Comparison of ENCODE assay signal across 22 cellular contexts in the genomic region with DNA sequence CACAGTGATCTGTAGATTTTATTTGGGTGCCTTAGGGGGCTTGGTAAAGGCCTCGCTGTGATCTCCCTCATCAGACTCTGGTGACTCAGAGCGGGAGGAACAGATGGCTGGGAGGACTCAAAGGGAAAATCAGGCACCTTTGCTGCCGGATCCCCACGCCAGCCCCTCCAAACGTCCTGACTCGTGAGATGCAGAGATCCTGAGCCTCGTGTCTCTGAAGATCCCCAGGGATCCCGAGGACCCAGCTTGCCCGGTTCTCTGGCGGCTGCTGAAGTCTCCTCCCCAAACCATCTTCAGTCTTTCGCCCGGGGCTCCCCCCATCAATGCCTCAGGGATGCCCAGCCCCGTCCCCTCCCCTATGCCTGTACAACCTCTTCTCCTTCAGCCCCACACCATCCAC. TPM values are rescaled to one million over a fixed set of nuclear protein-coding genes. Genes with fewer than 3 reads are reported as not detected.
DNase-seq lines count a peak whose midpoint lies in the region; TF ChIP-seq lines count a peak whose summit lies in the region.
"Had no signal": no experiment of that assay in that cellular context is flagged by ENCODE, and none has a peak within 500 bp of the region (broad histone marks: within the 10 kb centered on the region; RNA-seq: fewer than 3 reads in every experiment).

No MANE protein-coding gene starts in this region.

- H4K20me1 ChIP-seq in BLaER1, result no peaks in the 10 kb centered on the region
- H4K20me1 ChIP-seq in BLaER1 treated with 17β-estradiol and CSF1 and Interleukin-3, amounts not matched to agents 10 nM and 100 nM, result peaks cover 0 to 4% (median 0%) of the 10 kb centered on the region in 11 experiments; a peak in 3 of 22 replicates
- no peaks in the 10 kb centered on the region for H4K20me1 ChIP-seq in neural progenitor cell (ENCODE audit: low read depth)

- H3K27ac ChIP-seq in BLaER1 (no peak overlapping the region), neural progenitor cell (no peak overlapping the region), tibial nerve (no peak overlapping the region)
- no peak overlapping the region for H3K27ac ChIP-seq in BLaER1 treated with 17β-estradiol and CSF1 and Interleukin-3, amounts not matched to agents 10 nM and 100 nM
- H3K27ac ChIP-seq: KMS-11, PC-9 had no signal

- no peaks in the 10 kb centered on the region for H3K27me3 ChIP-seq in BLaER1
- peaks cover 0 to 6% (median 0%) of the 10 kb centered on the region in 11 experiments; a peak in 1 of 22 replicates for H3K27me3 ChIP-seq in BLaER1 treated with 17β-estradiol and CSF1 and Interleukin-3, amounts not matched to agents 10 nM and 100 nM
- H3K27me3 ChIP-seq in neural progenitor cell, result peaks cover 5% of the 10 kb centered on the region
- H3K27me3 ChIP-seq in tibial nerve, result peaks cover 0 to 11% of the 10 kb centered on the region in 2 donors

- H3K4me1 ChIP-seq in BLaER1 (peaks cover 42% of the 10 kb centered on the region), neural progenitor cell (no peaks in the 10 kb centered on the region), tibial nerve (peaks cover 0 to 9% (median 0%) of the 10 kb centered on the region in 4 donors)
- H3K4me1 ChIP-seq in BLaER1 treated with 17β-estradiol and CSF1 and Interleukin-3, amounts not matched to agents 10 nM and 100 nM, result peaks cover 10 to 40% (median 35%) of the 10 kb centered on the region in 10 experiments; a peak in 17 of 20 replicates

- no peaks in the 10 kb centered on the region for H3K36me3 ChIP-seq in BLaER1
- no peaks in the 10 kb centered on the region for H3K36me3 ChIP-seq in BLaER1 treated with 17β-estradiol and CSF1 and Interleukin-3, amounts not matched to agents 10 nM and 100 nM
- no peaks in the 10 kb centered on the region for H3K36me3 ChIP-seq in neural progenitor cell
- no peaks in the 10 kb centered on the region for H3K36me3 ChIP-seq in tibial nerve

- no peak for TF ChIP-seq EP300 in tibial nerve (IDR thresholded peaks at IDR 0.05)

- TF ChIP-seq CTCF in neural progenitor cell (IDR thresholded peaks at IDR 0.05) (no peak), tibial nerve (IDR thresholded peaks at IDR 0.05) (no peak)

- no peak overlapping the region for H3K4me3 ChIP-seq in BLaER1
- no peak overlapping the region for H3K4me3 ChIP-seq in BLaER1 treated with 17β-estradiol and CSF1 and Interleukin-3, amounts not matched to agents 10 nM and 100 nM
- H3K4me3 ChIP-seq in neural progenitor cell, result no peak overlapping the region
- H3K4me3 ChIP-seq in tibial nerve, result no peak overlapping the region
- H3K4me3 ChIP-seq: GM12878, PC-9 had no signal

- DNase-seq in NCI-H2171 (lab: John Stamatoyannopoulos, UW) (peak; percentile 63), neural progenitor cell (ENCODE audit: low spot score) (no peak), NOMO-1 treated with DMSO at 0.1 percent for 48 hours (lab: John Stamatoyannopoulos, UW; ENCODE audit: unreplicated experiment) (no peak), tibial nerve (ENCODE audit: low spot score in 2 of 2) (no peak), cerebellar nuclear complex (lab: John Stamatoyannopoulos, UW) (no peak), EL (no peak)
- DNase-seq: CD4-positive, alpha-beta memory T cell; DMS79 treated with DMSO at 0.1 percent for 48 hours; GDM1; HFFc6; NCI-H1048; NCI-H1436 treated with DMSO at 0.1 percent for 48 hours; NCI-H226; PC-9; T-helper 1 cell had no signal

- H3K27me3 Mint-ChIP-seq in neural progenitor cell (ENCODE audit: insufficient read depth, low read depth), result peaks cover 6% of the 10 kb centered on the region

- H3K79me2 ChIP-seq in neural progenitor cell (ENCODE audit: low read depth), result no peaks in the 10 kb centered on the region

- H3F3A ChIP-seq in neural progenitor cell (ENCODE audit: low read depth), result no peaks in the 10 kb centered on the region

- WGBS in tibial nerve, 2 donors, result 71 to 80% methylated on average over 13 of the region's 13 CpGs

- no peaks in the 10 kb centered on the region for H3K9me3 Mint-ChIP-seq in neural progenitor cell
- H3K9me3 Mint-ChIP-seq: HFFc6 had no signal

- TF ChIP-seq POLR2A in tibial nerve (IDR thresholded peaks at IDR 0.05), result no peak

- H3K27ac Mint-ChIP-seq in neural progenitor cell, result peak overlapping the region; percentile 15
- H3K27ac Mint-ChIP-seq: HFFc6 had no signal

- no peak overlapping the region for H3K9ac ChIP-seq in BLaER1
- no peak overlapping the region for H3K9ac ChIP-seq in BLaER1 treated with 17β-estradiol and CSF1 and Interleukin-3, amounts not matched to agents 10 nM and 100 nM
- no peak overlapping the region for H3K9ac ChIP-seq in neural progenitor cell
- H3K9ac ChIP-seq: KMS-11 had no signal

- no peak overlapping the region for H3K4me3 Mint-ChIP-seq in neural progenitor cell
- H3K4me3 Mint-ChIP-seq: CD4-positive, alpha-beta memory T cell; HFFc6 had no signal

- H3K4me1 Mint-ChIP-seq in neural progenitor cell, result peaks cover 11% of the 10 kb centered on the region

- peaks cover 1% of the 10 kb centered on the region for H3K36me3 Mint-ChIP-seq in neural progenitor cell
- H3K36me3 Mint-ChIP-seq: CD4-positive, alpha-beta memory T cell had no signal

- H3K9me3 ChIP-seq in BLaER1, result no peaks in the 10 kb centered on the region
- H3K9me3 ChIP-seq in BLaER1 treated with 17β-estradiol and CSF1 and Interleukin-3, amounts not matched to agents 10 nM and 100 nM (replicated peaks in 1 of 11), result no peaks in the 10 kb centered on the region
- H3K9me3 ChIP-seq in neural progenitor cell (ENCODE audit: low read depth), result no peaks in the 10 kb centered on the region
- no peaks in the 10 kb centered on the region for H3K9me3 ChIP-seq in tibial nerve

- no peak overlapping the region for H2AFZ ChIP-seq in neural progenitor cell (replicated peaks)
- H2AFZ ChIP-seq: PC-9 had no signal

- H3K4me2 ChIP-seq in BLaER1, result peak overlapping the region; percentile 54
- H3K4me2 ChIP-seq in BLaER1 treated with 17β-estradiol and CSF1 and Interleukin-3, amounts not matched to agents 10 nM and 100 nM, result peak overlapping the region in 8 of 11 experiments; percentile 16 to 67 (median 46); a peak in 14 of 22 replicates
- no peak overlapping the region for H3K4me2 ChIP-seq in neural progenitor cell
- H3K4me2 ChIP-seq: KMS-11, PC-9 had no signal

RNA-seq across cellular contexts. Expression of a gene that starts 32.8 kb away (rescaled TPM):
- 0.17 TPM in 1 of 2 replicates, not detected in the other for total RNA-seq in neural progenitor cell (ENCODE audit: low replicate concordance)
- total RNA-seq in tibial nerve, result 10 to 100 TPM; 11.0 to 67.5 (median 22.9) TPM

RNA-seq across cellular contexts. Expression of a gene that starts 58.1 kb away (rescaled TPM):
- 0.53 TPM in 1 of 2 replicates, not detected in the other for total RNA-seq in neural progenitor cell (ENCODE audit: low replicate concordance)
- not detected for total RNA-seq in tibial nerve
- total RNA-seq: CD4-positive, alpha-beta memory T cell; H4; HepG2; HFFc6; MCF 10A had no signal

Comparison
In these comparisons a context has a peak if more than half of its experiments do, and no peak if none do; other contexts are left out.
1. RNA of a gene that starts 32.8 kb away (total RNA-seq): 11.0 to 67.5 TPM in tibial nerve; 0.17 TPM in neural progenitor cell; every median in the first group is over 10 times any median in the second.